Comparison of ENCODE assay signal across 8 cellular contexts in genomic region chr5:61408476-61409168, GRCh38.
DNase-seq lines count a peak whose midpoint lies in the region; FAIRE-seq and TF ChIP-seq lines count a peak whose summit lies in the region.

No MANE protein-coding gene starts in this region.

- H3K27ac ChIP-seq in DOHH2 (ENCODE audit: low read depth, low read length) (no peak overlapping the region), esophagus muscularis mucosa (replicated peaks in 1 of 4) (peak overlapping the region; percentile 24 to 74 (median 60)), muscle layer of colon (ENCODE audit: low read depth, low read length) (peak overlapping the region; percentile 56)

- H3K4me3 ChIP-seq in DOHH2 (ENCODE audit: low read length) (peak overlapping the region; percentile 13; the same call in 1 of the 2 replicates), esophagus muscularis mucosa (peak overlapping the region; percentile 11 to 37 (median 29)), muscle layer of colon (ENCODE audit: low read depth in 1 of 2, low read length in 2 of 2) (peak overlapping the region in 1 of 2 donors; percentile 36)

- H3K27me3 ChIP-seq in DOHH2 (ENCODE audit: control insufficient read depth, low read length) (peaks cover 20% of the 10 kb centered on the region), esophagus muscularis mucosa (no peaks in the 10 kb centered on the region), muscle layer of colon (ENCODE audit: control insufficient read depth in 1 of 2, insufficient read depth in 2 of 2, low read length in 2 of 2) (no peaks in the 10 kb centered on the region)

- TF ChIP-seq CTCF in DOHH2 (IDR thresholded peaks at IDR 0.05; ENCODE audit: low read depth, low read length, poor library complexity, severe bottlenecking) (no peak), esophagus muscularis mucosa (IDR thresholded peaks at IDR 0.05) (peak in 1 of 3 experiments; percentile 23)

- H3K4me1 ChIP-seq in DOHH2 (ENCODE audit: control insufficient read depth, low read length) (peaks cover 7% of the 10 kb centered on the region), esophagus muscularis mucosa (peaks cover 19 to 45% (median 37%) of the 10 kb centered on the region in 4 donors), muscle layer of colon (ENCODE audit: insufficient read depth, low read length) (peaks cover 35% of the 10 kb centered on the region)

- H3K36me3 ChIP-seq in DOHH2 (ENCODE audit: control insufficient read depth, low read length) (no peaks in the 10 kb centered on the region), esophagus muscularis mucosa (no peaks in the 10 kb centered on the region), muscle layer of colon (ENCODE audit: insufficient read depth, low read length) (no peaks in the 10 kb centered on the region)

- intact Hi-C loops in esophagus muscularis mucosa (cut with DNase I), result loop anchor here (2.0 to 5.0 kb wide), 4 partner anchors 42 to 246 kb away; partner anchors contain the start of genes SMIM15 and ZSWIM6

- WGBS in esophagus muscularis mucosa, result 1% methylated on average over 28 of the region's 28 CpGs

- H3K4me2 ChIP-seq in DOHH2 (ENCODE audit: low read length), result peak overlapping the region; percentile 48

- peak; percentile 91 for TF ChIP-seq EP300 in esophagus muscularis mucosa (IDR thresholded peaks at IDR 0.05)

- no peaks in the 10 kb centered on the region; the same call in 1 of the 2 replicates for H4K20me1 ChIP-seq in DOHH2 (ENCODE audit: control insufficient read depth, insufficient read depth, low read depth, low read length)

- DNase-seq in H54 (ENCODE audit: insufficient read length, low spot score) (peak; percentile 85), LHCN-M2 (ENCODE audit: low read depth) (peak; percentile 99), RCC 7860 (ENCODE audit: low spot score) (peak; percentile 95), activated T-helper 1 cell treated with Interleukin-2 at 50 U/mL for 16 hours (ENCODE audit: low read depth) (peak; percentile 95), esophagus muscularis mucosa (ENCODE audit: extremely low spot score) (peak; percentile 99)
- peak; percentile 97 to 98 for DNase-seq in stimulated activated CD8-positive, alpha-beta memory T cell treated with anti-CD3 and anti-CD28 coated beads, Interleukin-4, amount 100 ng/mL, for 4 hours (ENCODE audit: low read depth in 2 of 2, low spot score in 1 of 2)

- no peaks in the 10 kb centered on the region for H3K79me2 ChIP-seq in DOHH2 (ENCODE audit: control insufficient read depth, low read length)

- TF ChIP-seq POLR2A in H54 (IDR thresholded peaks at IDR 0.05; ENCODE audit: low read depth, low read length) (no peak), esophagus muscularis mucosa (IDR thresholded peaks at IDR 0.05; ENCODE audit: low read depth) (no peak)

- peaks cover 10% of the 10 kb centered on the region; the same call in 1 of the 2 replicates for H3F3A ChIP-seq in DOHH2 (ENCODE audit: control insufficient read depth, insufficient read depth)

- peak; percentile 99 for FAIRE-seq in H54 (lab: Jason Lieb, UNC)
- FAIRE-seq in RCC 7860 (lab: Jason Lieb, UNC), result peak; percentile 86

- H3K9me3 ChIP-seq in DOHH2 (ENCODE audit: control insufficient read depth, insufficient read depth, low read length), result no peaks in the 10 kb centered on the region
- H3K9me3 ChIP-seq in esophagus muscularis mucosa, result no peaks in the 10 kb centered on the region
- no peaks in the 10 kb centered on the region for H3K9me3 ChIP-seq in muscle layer of colon (ENCODE audit: low read length)

- H3K9me2 ChIP-seq in DOHH2 (replicated peaks; ENCODE audit: control insufficient read depth, low read length), result no peaks in the 10 kb centered on the region

- H3K9ac ChIP-seq in muscle layer of colon (ENCODE audit: low read length), result peak overlapping the region; percentile 58
